ENCODE assay signal across 2 cellular contexts in the genomic region with DNA sequence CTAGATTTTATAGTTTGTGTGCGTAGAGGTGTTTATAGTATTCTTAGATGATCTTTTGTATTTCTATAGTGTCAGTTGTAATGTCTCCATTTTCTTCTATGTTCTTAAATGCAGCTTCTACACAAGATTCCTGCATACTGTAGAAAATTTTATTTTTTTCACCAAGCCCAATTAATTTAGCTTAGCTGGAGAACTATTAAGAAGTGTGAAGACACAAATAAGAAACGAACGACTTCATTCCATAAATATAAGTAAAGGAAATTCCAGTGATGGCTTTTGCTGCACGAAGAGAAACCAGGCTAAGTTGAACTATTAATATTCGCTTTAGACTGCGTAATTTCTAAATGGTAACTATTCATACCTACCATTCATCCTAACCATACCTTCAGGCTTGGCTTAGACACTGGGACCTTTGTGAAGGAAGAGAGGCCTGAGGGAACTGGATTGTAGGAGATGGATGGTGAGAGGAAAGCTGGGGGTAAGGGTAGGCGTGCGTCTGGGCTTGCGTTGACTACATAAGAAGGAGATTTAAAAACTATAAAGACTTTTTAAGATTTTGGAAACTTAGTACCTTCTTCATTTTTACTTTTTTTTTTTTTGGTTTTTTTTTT.
TF ChIP-seq lines count a peak whose summit lies in the region.

No MANE protein-coding gene starts in this region.

TF ChIP-seq in A549, 52 proteins besides CTCF, POLR2A, EP300 and RAD21:
- TF ChIP-seq, protein P1, sequence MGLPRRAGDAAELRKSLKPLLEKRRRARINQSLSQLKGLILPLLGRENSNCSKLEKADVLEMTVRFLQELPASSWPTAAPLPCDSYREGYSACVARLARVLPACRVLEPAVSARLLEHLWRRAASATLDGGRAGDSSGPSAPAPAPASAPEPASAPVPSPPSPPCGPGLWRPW (IDR thresholded peaks at IDR 0.05), result no peak
- TF ChIP-seq, protein P2, sequence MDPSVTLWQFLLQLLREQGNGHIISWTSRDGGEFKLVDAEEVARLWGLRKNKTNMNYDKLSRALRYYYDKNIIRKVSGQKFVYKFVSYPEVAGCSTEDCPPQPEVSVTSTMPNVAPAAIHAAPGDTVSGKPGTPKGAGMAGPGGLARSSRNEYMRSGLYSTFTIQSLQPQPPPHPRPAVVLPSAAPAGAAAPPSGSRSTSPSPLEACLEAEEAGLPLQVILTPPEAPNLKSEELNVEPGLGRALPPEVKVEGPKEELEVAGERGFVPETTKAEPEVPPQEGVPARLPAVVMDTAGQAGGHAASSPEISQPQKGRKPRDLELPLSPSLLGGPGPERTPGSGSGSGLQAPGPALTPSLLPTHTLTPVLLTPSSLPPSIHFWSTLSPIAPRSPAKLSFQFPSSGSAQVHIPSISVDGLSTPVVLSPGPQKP (IDR thresholded peaks at IDR 0.05; ENCODE audit: low read depth, low read length), result no peak
- TF ChIP-seq KDM5A (IDR thresholded peaks at IDR 0.05), result no peak
- TF ChIP-seq SMC3 (IDR thresholded peaks at IDR 0.05), result no peak
- TF ChIP-seq RNF2 (IDR thresholded peaks at IDR 0.05; ENCODE audit: borderline replicate concordance, low read depth), result peak; percentile 64; the same call in 1 of the 2 replicates
- no peak for TF ChIP-seq RARB (CRISPR knock-in tag; IDR thresholded peaks at IDR 0.05)
- TF ChIP-seq, protein P3, sequence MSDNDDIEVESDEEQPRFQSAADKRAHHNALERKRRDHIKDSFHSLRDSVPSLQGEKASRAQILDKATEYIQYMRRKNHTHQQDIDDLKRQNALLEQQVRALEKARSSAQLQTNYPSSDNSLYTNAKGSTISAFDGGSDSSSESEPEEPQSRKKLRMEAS (IDR thresholded peaks at IDR 0.05), result no peak
- no peak for TF ChIP-seq POLR2AphosphoS2 (conservative IDR thresholded peaks at IDR 0.05; ENCODE audit: low read length)
- no peak for TF ChIP-seq NFE2L2 (conservative IDR thresholded peaks at IDR 0.05; ENCODE audit: low read length)

TF ChIP-seq in endothelial cell of umbilical vein, 7 proteins besides CTCF, POLR2A, EP300 and RAD21:
- TF ChIP-seq POLR2AphosphoS5 (IDR thresholded peaks at IDR 0.05; ENCODE audit: insufficient read depth, low read depth, low read length) (no peak), EZH2 (IDR thresholded peaks at IDR 0.05; ENCODE audit: borderline replicate concordance, low read depth, low read length, severe bottlenecking) (no peak), GATA2 (IDR thresholded peaks at IDR 0.05; ENCODE audit: insufficient read depth, insufficient read length, low read depth, low read length) (no peak), JUN (IDR thresholded peaks at IDR 0.05; ENCODE audit: borderline replicate concordance, insufficient read depth, insufficient read length, low read depth) (no peak), MYC (IDR thresholded peaks at IDR 0.05; ENCODE audit: low read depth, low read length) (no peak), FOS (IDR thresholded peaks at IDR 0.05; ENCODE audit: borderline replicate concordance, insufficient read depth, low read length) (no peak)
- TF ChIP-seq, protein P3 (IDR thresholded peaks at IDR 0.05; ENCODE audit: insufficient read depth, insufficient read length), result no peak
